In the genomic region with DNA sequence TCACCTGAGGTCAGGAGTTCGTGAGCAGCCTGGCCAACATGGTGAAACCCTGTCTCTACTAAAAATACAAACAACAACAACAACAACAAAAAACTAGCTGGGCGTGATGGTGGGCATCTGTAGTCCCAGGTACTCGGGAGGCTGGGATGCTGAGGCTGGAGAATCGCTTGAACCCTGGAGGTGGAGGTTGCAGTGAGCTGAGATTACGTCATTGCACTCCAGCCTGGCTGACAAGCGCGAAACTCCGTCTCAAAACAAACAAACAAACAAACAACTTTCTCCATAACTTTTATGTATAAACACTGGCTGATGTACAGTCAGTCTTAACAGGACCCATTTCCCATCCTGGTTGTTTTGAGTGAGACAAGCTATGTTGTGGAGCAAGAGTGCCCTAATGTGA, we compare ENCODE assay signal across 11 cellular contexts. TPM values are rescaled to one million over a fixed set of nuclear protein-coding genes. Genes with fewer than 3 reads are reported as not detected.
"Had no signal": no experiment of that assay in that cellular context is flagged by ENCODE, and none has a peak within 500 bp of the region (broad histone marks: within the 10 kb centered on the region; RNA-seq: fewer than 3 reads in every experiment).

No MANE protein-coding gene starts in this region.

- H3K4me2 ChIP-seq: GM23338, KMS-11 had no signal

- H3K4me3 ChIP-seq: GM23338, HAP-1 had no signal

- H3K27ac ChIP-seq: HL-60, KMS-11 had no signal

- FAIRE-seq: H1 had no signal

- ATAC-seq: GM23338, HCT116 had no signal

- H3K9me3 ChIP-seq: HAP-1 had no signal

- H3K4me1 Mint-ChIP-seq: GM23338 had no signal

- H2AFZ ChIP-seq: GM23338 had no signal

- H3K4me1 ChIP-seq: HAP-1 had no signal

- H3K9ac ChIP-seq: KMS-11 had no signal

- H3K27ac Mint-ChIP-seq: GM23338, HFFc6 had no signal

- H3K9me3 Mint-ChIP-seq: HFFc6 had no signal

- DNase-seq: H7, HFFc6, IMR-90, KBM-7 had no signal

- H3K4me3 Mint-ChIP-seq: GM23338, HFFc6 had no signal

- H3K36me3 ChIP-seq: HAP-1 had no signal

RNA-seq across cellular contexts. Expression of a gene that starts 5.8 kb away (rescaled TPM):
- total RNA-seq: GM23338, H1, H7, HFFc6, HT1080, IMR-90 had no signal
- polyA plus RNA-seq: GM23338, H1, IMR-90 had no signal

RNA-seq across cellular contexts. Expression of a gene that starts 31.4 kb away (rescaled TPM):
- total RNA-seq: GM23338, H1, H7, HFFc6, IMR-90 had no signal
- polyA plus RNA-seq: GM23338, H1, IMR-90 had no signal
